Comparison of ENCODE assay signal across 15 cellular contexts in the genomic region with DNA sequence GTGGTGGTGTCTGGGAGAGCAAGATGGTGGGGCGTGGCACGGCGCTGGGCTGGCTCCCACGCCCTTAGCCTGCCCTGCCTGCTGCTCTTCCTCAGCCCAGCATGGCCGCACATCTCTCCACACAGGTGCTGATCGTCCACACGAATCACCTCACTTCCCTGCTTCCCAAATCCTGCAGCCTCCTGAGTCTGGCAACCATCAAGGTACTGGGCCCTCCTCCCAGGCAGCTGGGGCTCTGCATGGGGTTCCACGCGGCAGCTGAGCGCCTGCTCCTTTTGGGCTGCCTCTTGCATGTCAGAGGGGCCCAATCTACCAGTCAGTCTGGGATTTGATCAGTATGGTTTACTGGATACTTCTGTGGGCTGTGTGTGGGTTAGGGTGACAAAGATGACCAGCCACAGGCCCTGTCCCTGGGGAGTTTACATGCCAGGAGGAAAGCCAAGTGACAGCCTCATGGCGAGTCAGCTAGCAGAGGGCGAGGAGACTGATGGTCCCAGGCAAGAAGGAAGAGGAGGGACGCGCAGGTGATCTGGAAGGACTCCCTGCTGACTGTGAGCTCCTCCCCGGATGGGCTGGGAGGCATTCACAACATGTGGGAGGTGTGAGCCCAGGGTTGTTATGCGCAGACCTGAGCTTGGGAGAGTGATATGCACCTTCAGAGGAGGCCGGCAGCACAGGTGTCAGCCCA.
"Had no signal": no experiment of that assay in that cellular context is flagged by ENCODE, and none has a peak within 500 bp of the region (broad histone marks: within the 10 kb centered on the region; RNA-seq: fewer than 3 reads in every experiment).

No MANE protein-coding gene starts in this region.

- DNase-seq: activated CD4-positive, alpha-beta T cell treated with anti-CD3 and anti-CD28 coated beads, Interleukin-2, amount 50 U/mL, for 4 hours; activated naive CD4-positive, alpha-beta T cell treated with Interleukin-2 at 50 U/mL for 16 hours; activated naive CD8-positive, alpha-beta T cell treated with anti-CD3 and anti-CD28 coated beads, Interleukin-2, amount 10 ng/mL, durations not matched to agents 7 days and 5 days; amygdala; foreskin keratinocyte; hypothalamus; kidney; left lung; midbrain; ovary; sigmoid colon; spleen; stimulated activated naive CD4-positive, alpha-beta T cell; T1000; upper lobe of right lung had no signal

- H3K27me3 Mint-ChIP-seq: activated naive CD8-positive, alpha-beta T cell treated with anti-CD3 and anti-CD28 coated beads, Interleukin-2, amount 10 ng/mL, durations not matched to agents 7 days and 5 days had no signal

- H3K4me3 Mint-ChIP-seq: activated naive CD8-positive, alpha-beta T cell treated with anti-CD3 and anti-CD28 coated beads, Interleukin-2, amount 10 ng/mL, durations not matched to agents 7 days and 5 days had no signal

- ATAC-seq: foreskin keratinocyte, left lung, upper lobe of right lung had no signal

- H3K9me3 Mint-ChIP-seq: activated naive CD8-positive, alpha-beta T cell treated with anti-CD3 and anti-CD28 coated beads, Interleukin-2, amount 10 ng/mL, durations not matched to agents 7 days and 5 days had no signal

- H3K27ac Mint-ChIP-seq: activated naive CD8-positive, alpha-beta T cell treated with anti-CD3 and anti-CD28 coated beads, Interleukin-2, amount 10 ng/mL, durations not matched to agents 7 days and 5 days had no signal
